In genomic region chr15:37764733-37765191, GRCh38 we compare ENCODE assay signal across 8 cellular contexts.
DNase-seq lines count a peak whose midpoint lies in the region; ATAC-seq and TF ChIP-seq lines count a peak whose summit lies in the region.

No MANE protein-coding gene starts in this region.

- no peak overlapping the region for H3K27ac ChIP-seq in breast epithelium
- no peak overlapping the region for H3K27ac ChIP-seq in PC-9

- no peaks in the 10 kb centered on the region for H3K4me1 ChIP-seq in breast epithelium
- H3K4me1 ChIP-seq in PC-9 (replicated peaks; ENCODE audit: insufficient read depth) = no peaks in the 10 kb centered on the region
- H3K4me1 ChIP-seq in mucosa of descending colon (ENCODE audit: low read depth) = peaks cover 5% of the 10 kb centered on the region

- TF ChIP-seq CTCF in MCF 10A (IDR thresholded peaks at IDR 0.05; ENCODE audit: unreplicated experiment) (peak; percentile 34), breast epithelium (IDR thresholded peaks at IDR 0.05) (no peak), PC-9 (conservative IDR thresholded peaks at IDR 0.05) (peak; percentile 58; the same call in 1 of the 2 replicates), mucosa of descending colon (IDR thresholded peaks at IDR 0.05) (no peak)

- no peaks in the 10 kb centered on the region for H3K9me2 ChIP-seq in PC-9 (ENCODE audit: insufficient read depth)

- H3K27me3 ChIP-seq in breast epithelium (no peaks in the 10 kb centered on the region), PC-9 (ENCODE audit: insufficient read depth, low read depth) (no peaks in the 10 kb centered on the region)

- H3K36me3 ChIP-seq in breast epithelium = no peaks in the 10 kb centered on the region
- H3K36me3 ChIP-seq in PC-9 (ENCODE audit: low read depth) = no peaks in the 10 kb centered on the region
- no peaks in the 10 kb centered on the region for H3K36me3 ChIP-seq in mucosa of descending colon (ENCODE audit: low read depth)

- H3K36me3 Mint-ChIP-seq in MCF 10A (ENCODE audit: insufficient read depth, unreplicated experiment) = no peaks in the 10 kb centered on the region

- peak; percentile 75 for ATAC-seq in HG02885 (IDR thresholded peaks at IDR 0.05; ENCODE audit: poor library complexity, unreplicated experiment)
- ATAC-seq in mucosa of descending colon = peak; percentile 75
- no peak for ATAC-seq in HG02870 (IDR thresholded peaks at IDR 0.05; ENCODE audit: unreplicated experiment)
- no peak for ATAC-seq in HG02571 (IDR thresholded peaks at IDR 0.05; ENCODE audit: unreplicated experiment)

- TF ChIP-seq POLR2A in breast epithelium (IDR thresholded peaks at IDR 0.05) = no peak

- BruUV-seq in MCF 10A (replicated peaks; lab: Mats Ljungman, UMichigan) (no TSS peak), PC-9 (replicated peaks; lab: Mats Ljungman, UMichigan) (no TSS peak)

- H3K9me3 ChIP-seq in breast epithelium = no peaks in the 10 kb centered on the region
- no peaks in the 10 kb centered on the region for H3K9me3 ChIP-seq in PC-9 (ENCODE audit: insufficient read depth, low read depth)
- no peaks in the 10 kb centered on the region for H3K9me3 ChIP-seq in mucosa of descending colon

- no peak overlapping the region for H3K4me2 ChIP-seq in PC-9

- H3K4me3 ChIP-seq in breast epithelium = no peak overlapping the region
- no peak overlapping the region for H3K4me3 ChIP-seq in PC-9
- H3K4me3 ChIP-seq in mucosa of descending colon = no peak overlapping the region

- H3K27ac Mint-ChIP-seq in MCF 10A (ENCODE audit: low read depth, unreplicated experiment) = no peak overlapping the region

- peak overlapping the region; percentile 79; the same call in 1 of the 2 replicates for H2AFZ ChIP-seq in PC-9

- no peaks in the 10 kb centered on the region for H3K79me2 ChIP-seq in PC-9 (ENCODE audit: low read depth)

- H3F3A ChIP-seq in PC-9 (ENCODE audit: insufficient read depth, low read depth) = no peaks in the 10 kb centered on the region

- no peaks in the 10 kb centered on the region for H4K20me1 ChIP-seq in PC-9 (ENCODE audit: insufficient read depth)

- H3K27me3 Mint-ChIP-seq in MCF 10A (ENCODE audit: insufficient read depth, unreplicated experiment) = peaks cover 11% of the 10 kb centered on the region

- H3K9me3 Mint-ChIP-seq in MCF 10A (ENCODE audit: unreplicated experiment) = no peaks in the 10 kb centered on the region

- peak; percentile 63 for DNase-seq in MCF 10A (ENCODE audit: unreplicated experiment)
- DNase-seq in breast epithelium (ENCODE audit: low spot score in 2 of 2) = no peak
- peak in 1 of 2 experiments; percentile 8 for DNase-seq in PC-9
- peak; percentile 64 for DNase-seq in dermis blood vessel endothelial cell
- peak in 1 of 3 donors; percentile 56 for DNase-seq in mucosa of descending colon

- H3K4me3 Mint-ChIP-seq in MCF 10A (ENCODE audit: unreplicated experiment) = no peak overlapping the region

- intact Hi-C loops in MCF 10A (cut with micrococcal nuclease) = loop anchor here (2.0 kb wide), 1 partner anchor 116 kb away; no protein-coding TSS in a partner anchor
- intact Hi-C loops in breast epithelium (cut with DNase I; ENCODE audit: low total_unique reads) = no loop called here
- intact Hi-C loops in PC-9 (cut with micrococcal nuclease; ENCODE audit: unreplicated experiment) = no loop called here
- intact Hi-C loops in mucosa of descending colon (cut with DNase I, micrococcal nuclease) = no loop called here

- H3K4me1 Mint-ChIP-seq in MCF 10A (ENCODE audit: insufficient read depth, unreplicated experiment) = no peaks in the 10 kb centered on the region

- POLR2A ChIA-PET in MCF 10A (lab: Yijun Ruan, JAX) = no interaction called here
- POLR2A ChIA-PET in PC-9 (lab: Charles Lee; ENCODE audit: unreplicated experiment) = no interaction called here

- CTCF ChIA-PET in MCF 10A (lab: Yijun Ruan, JAX) = interaction anchor here (0.7 kb wide), 3 partner anchors 16 to 136 kb away, joined by 3 to 5 read pairs (median 4); no protein-coding TSS in a partner anchor
- CTCF ChIA-PET in PC-9 (lab: Charles Lee) = interaction anchor here (0.5 to 1.0 kb wide), 3 partner anchors 22 to 60 kb away, joined by 3 to 4 read pairs (median 4); no protein-coding TSS in a partner anchor

Comparison
In these comparisons a context has a peak if more than half of its experiments do, and no peak if none do; other contexts are left out.
1. DNase-seq: peak in MCF 10A (single experiment) and dermis blood vessel endothelial cell (single experiment); none in breast epithelium (0 of 2).
2. CTCF ChIP-seq: peak in MCF 10A (single experiment) and PC-9 (single experiment); none in breast epithelium (0 of 3) and mucosa of descending colon (single experiment).
3. ATAC-seq: peak in HG02885 (single experiment) and mucosa of descending colon (single experiment); none in HG02870 (single experiment) and HG02571 (single experiment).